ENCODE assay signal across 8 cellular contexts in the genomic region with DNA sequence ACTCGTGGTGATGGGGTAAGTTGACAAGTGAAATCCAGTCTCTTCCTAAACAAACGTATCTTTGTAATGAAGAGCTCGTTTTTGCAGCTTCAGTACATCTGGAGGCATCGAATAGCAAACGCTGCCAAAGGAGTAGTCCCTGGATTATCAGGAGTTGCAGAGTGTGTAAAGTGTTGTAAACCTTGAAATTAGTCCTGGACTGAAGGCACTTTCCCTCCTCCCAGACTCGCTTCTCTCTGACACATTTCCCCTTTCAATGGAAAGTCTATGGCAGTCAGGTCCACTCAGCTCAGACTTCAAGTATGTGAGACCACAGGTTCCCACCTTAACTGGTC. TPM values are rescaled to one million over a fixed set of nuclear protein-coding genes. Genes with fewer than 3 reads are reported as not detected.
DNase-seq lines count a peak whose midpoint lies in the region; ATAC-seq and TF ChIP-seq lines count a peak whose summit lies in the region.

No MANE protein-coding gene starts in this region.

- WGBS in endodermal cell (ENCODE audit: insufficient coverage in 1 of 2, insufficient read length in 1 of 2), 2 experiments: 57 to 70% methylated on average over 4 to 6 of the region's 6 CpGs

- CTCF ChIA-PET in CD4-positive, alpha-beta memory T cell (lab: Charles Lee; ENCODE audit: partially characterized antibody): interaction anchor here (1.0 to 2.5 kb wide), 2 partner anchors 31 to 39 kb away, joined by 3 to 8 read pairs; partner anchors contain the start of gene MAPKAP1

- ATAC-seq in GM21825 (IDR thresholded peaks at IDR 0.05; ENCODE audit: unreplicated experiment) (no peak), GM21576 (IDR thresholded peaks at IDR 0.05; ENCODE audit: unreplicated experiment) (no peak)

- H3K4me3 ChIP-seq in CD4-positive, alpha-beta memory T cell (ENCODE audit: low read length in 2 of 2): peak overlapping the region; percentile 66 to 78
- peak overlapping the region; percentile 67 for H3K4me3 ChIP-seq in OCI-LY1 (ENCODE audit: low read depth, low read length, poor library complexity, severe bottlenecking)
- peak overlapping the region; percentile 62 for H3K4me3 ChIP-seq in endodermal cell (ENCODE audit: low read length)
- peak overlapping the region; percentile 78 for H3K4me3 ChIP-seq in osteoblast (ENCODE audit: insufficient read depth, low read length)

- peak overlapping the region; percentile 90 to 98 (median 93) for H3K27ac Mint-ChIP-seq in CD4-positive, alpha-beta memory T cell
- H3K27ac Mint-ChIP-seq in endodermal cell: no peak overlapping the region

- H2AFZ ChIP-seq in OCI-LY1 (ENCODE audit: low read length): no peak overlapping the region
- peak overlapping the region; percentile 87 for H2AFZ ChIP-seq in osteoblast (ENCODE audit: low read length)

- H3K9ac ChIP-seq in OCI-LY1 (ENCODE audit: low read length) (peak overlapping the region; percentile 26; the same call in 1 of the 2 replicates), endodermal cell (ENCODE audit: extremely low read depth, low read length, poor library complexity, severe bottlenecking) (no peak overlapping the region)

- no peaks in the 10 kb centered on the region for H3F3A ChIP-seq in OCI-LY1 (ENCODE audit: insufficient read depth, low read length)

- H3K27me3 Mint-ChIP-seq in CD4-positive, alpha-beta memory T cell: no peaks in the 10 kb centered on the region
- H3K27me3 Mint-ChIP-seq in endodermal cell (ENCODE audit: insufficient read depth): peaks cover 12% of the 10 kb centered on the region

- intact Hi-C loops in CD4-positive, alpha-beta memory T cell (cut with micrococcal nuclease): loop anchor here (1.0 to 5.0 kb wide), 4 partner anchors 38 to 187 kb away; partner anchors contain the start of gene MAPKAP1

- peaks cover 0 to 10% of the 10 kb centered on the region in 2 donors for H3K36me3 Mint-ChIP-seq in CD4-positive, alpha-beta memory T cell
- no peaks in the 10 kb centered on the region for H3K36me3 Mint-ChIP-seq in endodermal cell (ENCODE audit: low read depth)

- H3K4me3 Mint-ChIP-seq in CD4-positive, alpha-beta memory T cell: peak overlapping the region; percentile 91 to 99 (median 94)
- H3K4me3 Mint-ChIP-seq in endodermal cell: peak overlapping the region; percentile 70

- H3K27me3 ChIP-seq in CD4-positive, alpha-beta memory T cell (ENCODE audit: insufficient read depth, low read length): no peaks in the 10 kb centered on the region
- no peaks in the 10 kb centered on the region for H3K27me3 ChIP-seq in OCI-LY1 (ENCODE audit: insufficient read depth, low read length)
- no peaks in the 10 kb centered on the region for H3K27me3 ChIP-seq in endodermal cell (ENCODE audit: control insufficient read depth, insufficient read depth, low read length, poor library complexity, severe bottlenecking)
- no peaks in the 10 kb centered on the region for H3K27me3 ChIP-seq in osteoblast (ENCODE audit: insufficient read depth, low read length)

- H3K36me3 ChIP-seq in CD4-positive, alpha-beta memory T cell (ENCODE audit: insufficient read depth, low read length): no peaks in the 10 kb centered on the region
- H3K36me3 ChIP-seq in OCI-LY1 (ENCODE audit: insufficient read depth, low read length): peaks cover 15% of the 10 kb centered on the region; the same call in 1 of the 2 replicates
- no peaks in the 10 kb centered on the region for H3K36me3 ChIP-seq in endodermal cell (ENCODE audit: control insufficient read depth, insufficient read depth, low read length)
- no peaks in the 10 kb centered on the region for H3K36me3 ChIP-seq in osteoblast (ENCODE audit: insufficient read depth, low read length)

- peaks cover 26% of the 10 kb centered on the region for H3K4me1 ChIP-seq in CD4-positive, alpha-beta memory T cell (ENCODE audit: insufficient read depth, low read length)
- H3K4me1 ChIP-seq in OCI-LY1 (ENCODE audit: insufficient read depth, low read length, severe bottlenecking) (peaks cover 32% of the 10 kb centered on the region), endodermal cell (ENCODE audit: control insufficient read depth, insufficient read depth, low read length) (no peaks in the 10 kb centered on the region), osteoblast (ENCODE audit: insufficient read depth, low read length) (peaks cover 36% of the 10 kb centered on the region)

- H3K9me3 Mint-ChIP-seq in CD4-positive, alpha-beta memory T cell: no peaks in the 10 kb centered on the region
- H3K9me3 Mint-ChIP-seq in endodermal cell: no peaks in the 10 kb centered on the region

- no peaks in the 10 kb centered on the region for H3K9me2 ChIP-seq in OCI-LY1 (ENCODE audit: low read depth, low read length)

- H4K20me1 ChIP-seq in OCI-LY1 (ENCODE audit: insufficient read depth, low read length) (no peaks in the 10 kb centered on the region), osteoblast (ENCODE audit: insufficient read depth, low read length) (no peaks in the 10 kb centered on the region)

- H3K4me1 Mint-ChIP-seq in CD4-positive, alpha-beta memory T cell: peaks cover 13 to 30% (median 22%) of the 10 kb centered on the region in 4 donors
- peaks cover 26% of the 10 kb centered on the region for H3K4me1 Mint-ChIP-seq in endodermal cell

- H3K4me2 ChIP-seq in OCI-LY1 (ENCODE audit: low read length) (peak overlapping the region; percentile 89), osteoblast (ENCODE audit: insufficient read depth, low read length) (peak overlapping the region; percentile 88)

- no peaks in the 10 kb centered on the region for H3K9me3 ChIP-seq in CD4-positive, alpha-beta memory T cell (ENCODE audit: control insufficient read depth in 1 of 2, low read length in 2 of 2)
- no peaks in the 10 kb centered on the region for H3K9me3 ChIP-seq in OCI-LY1 (ENCODE audit: low read length)
- no peaks in the 10 kb centered on the region for H3K9me3 ChIP-seq in endodermal cell (ENCODE audit: control insufficient read depth, low read length)
- no peaks in the 10 kb centered on the region for H3K9me3 ChIP-seq in osteoblast (ENCODE audit: low read depth, low read length)

- H3K79me2 ChIP-seq in OCI-LY1 (ENCODE audit: insufficient read depth, low read length) (peaks cover 5% of the 10 kb centered on the region; the same call in 1 of the 2 replicates), osteoblast (ENCODE audit: insufficient read depth, low read length) (peaks cover 34% of the 10 kb centered on the region)

- POLR2A ChIA-PET in CD4-positive, alpha-beta memory T cell (lab: Charles Lee; ENCODE audit: partially characterized antibody): interaction anchor here (1.0 to 2.6 kb wide), 6 partner anchors 10 to 505 kb away, joined by 3 to 22 read pairs (median 5); partner anchors contain the start of genes HSPA5 and MAPKAP1

- no peak for TF ChIP-seq CTCF in OCI-LY1 (IDR thresholded peaks at IDR 0.05; ENCODE audit: low read length)
- no peak for TF ChIP-seq CTCF in endodermal cell (conservative IDR thresholded peaks at IDR 0.05)
- no peak for TF ChIP-seq CTCF in osteoblast (IDR thresholded peaks at IDR 0.05; ENCODE audit: extremely low read depth, low read depth, low read length)

- DNase-seq in CD4-positive, alpha-beta memory T cell: no peak
- DNase-seq in endodermal cell (no peak), osteoblast (ENCODE audit: insufficient read length, low spot score, missing footprints) (peak; percentile 60), activated gamma-delta T cell (lab: John Stamatoyannopoulos, UW) (no peak)
- no peak for DNase-seq in stimulated activated CD4-positive, alpha-beta T cell treated with anti-CD3 and anti-CD28 coated beads, Interleukin-4, amount 100 ng/mL, for 4 hours

- H3K27ac ChIP-seq in CD4-positive, alpha-beta memory T cell (ENCODE audit: low read depth, low read length): peak overlapping the region; percentile 42
- H3K27ac ChIP-seq in OCI-LY1 (ENCODE audit: low read depth, low read length, poor library complexity, severe bottlenecking) (no peak overlapping the region), endodermal cell (ENCODE audit: low read depth, low read length) (no peak overlapping the region), osteoblast (ENCODE audit: low read depth, low read length) (peak overlapping the region; percentile 17)

RNA-seq across cellular contexts. Expression of gene PBX3, which starts 1.5 kb away (rescaled TPM):
- 10 to 100 TPM; 16.1 to 17.0 TPM for total RNA-seq in CD4-positive, alpha-beta memory T cell
- polyA plus RNA-seq in CD4-positive, alpha-beta memory T cell: 1 to 10 TPM; 2.2 to 4.7 TPM
- total RNA-seq in endodermal cell (10 to 100 TPM; 37.5 to 46.1 TPM), osteoblast (34.7 and 38.0 TPM in 2 replicates)
- 107 TPM for polyA plus RNA-seq in endodermal cell (2013, experiment 1 of 2)
- polyA plus RNA-seq in endodermal cell (2013, experiment 2 of 2): 101 TPM

RNA-seq across cellular contexts. Expression of gene MAPKAP1, which starts 38.6 kb away (rescaled TPM):
- 10 to 100 TPM; 51.6 to 55.6 TPM for total RNA-seq in CD4-positive, alpha-beta memory T cell
- polyA plus RNA-seq in CD4-positive, alpha-beta memory T cell: 10 to 100 TPM; 56.1 to 59.1 TPM
- 10 to 100 TPM; 75.3 to 91.6 TPM for total RNA-seq in endodermal cell
- 52.4 TPM for polyA plus RNA-seq in endodermal cell (2013, experiment 1 of 2)
- polyA plus RNA-seq in endodermal cell (2013, experiment 2 of 2): 56.3 TPM
- 72.4 and 75.4 TPM in 2 replicates for total RNA-seq in osteoblast

Comparison
In these comparisons a context has a peak if more than half of its experiments do, and no peak if none do; other contexts are left out.
1. H3K27ac ChIP-seq: peak in CD4-positive, alpha-beta memory T cell (single experiment) and osteoblast (single experiment); none in OCI-LY1 (single experiment) and endodermal cell (single experiment).
2. Peak in every context shown above with its lines, with median percentiles within 50 percentile points of each other: H3K4me3 ChIP-seq.